10 cellular contexts compared by ENCODE assay signal in genomic region chr22:23533328-23533762, GRCh38. TPM values are rescaled to one million over a fixed set of nuclear protein-coding genes. Genes with fewer than 3 reads are reported as not detected.
DNase-seq lines count a peak whose midpoint lies in the region; ATAC-seq and TF ChIP-seq lines count a peak whose summit lies in the region.
"Had no signal": no experiment of that assay in that cellular context is flagged by ENCODE, and none has a peak within 500 bp of the region (broad histone marks: within the 10 kb centered on the region; RNA-seq: fewer than 3 reads in every experiment).

No MANE protein-coding gene starts in this region.

- WGBS in trophoblast cell (ENCODE audit: extremely low coverage, insufficient coverage, insufficient read length) = no CpG with 5 or more reads among the region's 9 CpGs

- H3K9me2 ChIP-seq in OCI-LY7 (ENCODE audit: insufficient read depth, low read length) (no peaks in the 10 kb centered on the region), PC-3 (replicated peaks; ENCODE audit: low read length) (no peaks in the 10 kb centered on the region)

- H3K79me2 ChIP-seq in OCI-LY7 (ENCODE audit: insufficient read depth, low read depth, low read length) (no peaks in the 10 kb centered on the region), trophoblast cell (ENCODE audit: control insufficient read depth, insufficient read depth, low read length, poor library complexity) (peaks cover 3% of the 10 kb centered on the region), PC-3 (ENCODE audit: low read length) (no peaks in the 10 kb centered on the region)

- H3F3A ChIP-seq in PC-3 (ENCODE audit: low read length, unreplicated experiment) = no peaks in the 10 kb centered on the region

- H3K9me3 ChIP-seq in OCI-LY7 (ENCODE audit: low read length) (no peaks in the 10 kb centered on the region), trophoblast cell (ENCODE audit: insufficient read depth, low read depth, low read length) (peaks cover 3% of the 10 kb centered on the region), PC-3 (ENCODE audit: low read length) (no peaks in the 10 kb centered on the region)
- H3K9me3 ChIP-seq: right lobe of liver had no signal

- H2AK5ac ChIP-seq in trophoblast cell (ENCODE audit: low read length) = peak overlapping the region; percentile 4

- H3K18ac ChIP-seq in trophoblast cell (ENCODE audit: low read length) = peak overlapping the region; percentile 58

- H3K36me3 ChIP-seq in OCI-LY7 (ENCODE audit: insufficient read depth, low read length) (no peaks in the 10 kb centered on the region), trophoblast cell (ENCODE audit: control insufficient read depth in 1 of 2, insufficient read depth in 2 of 2, low read length in 2 of 2) (no peaks in the 10 kb centered on the region), PC-3 (ENCODE audit: low read depth, low read length) (no peaks in the 10 kb centered on the region)
- H3K36me3 ChIP-seq: right lobe of liver had no signal

- TF ChIP-seq CTCF in OCI-LY7 (conservative IDR thresholded peaks at IDR 0.05; ENCODE audit: low read length) (peak; percentile 55), PC-3 (conservative IDR thresholded peaks at IDR 0.05; ENCODE audit: low read depth, low read length) (no peak)

- H3K4me3 ChIP-seq in OCI-LY7 (ENCODE audit: low read depth, low read length, poor library complexity, severe bottlenecking) = no peak overlapping the region
- H3K4me3 ChIP-seq in trophoblast cell (ENCODE audit: low read depth, low read length) = no peak overlapping the region
- no peak overlapping the region for H3K4me3 ChIP-seq in PC-3 (ENCODE audit: low read length)
- H3K4me3 ChIP-seq: right lobe of liver had no signal

- H3K4me1 ChIP-seq in OCI-LY7 (ENCODE audit: insufficient read depth, low read length, poor library complexity, severe bottlenecking) (peaks cover 36% of the 10 kb centered on the region), trophoblast cell (ENCODE audit: control insufficient read depth in 1 of 2, insufficient read depth in 2 of 2, low read length in 2 of 2) (peaks cover 33 to 47% of the 10 kb centered on the region in 2 experiments), PC-3 (ENCODE audit: insufficient read depth, low read length) (no peaks in the 10 kb centered on the region)
- H3K4me1 ChIP-seq: right lobe of liver had no signal

- BruUV-seq in OCI-LY7 (replicated peaks; lab: Mats Ljungman, UMichigan) = no TSS peak
- no TSS peak for BruUV-seq in PC-3 (replicated peaks; lab: Mats Ljungman, UMichigan)

- H2BK12ac ChIP-seq in trophoblast cell (ENCODE audit: low read length) = peak overlapping the region; percentile 74

- ATAC-seq in PC-3 (no peak), GM18519 (IDR thresholded peaks at IDR 0.05; ENCODE audit: low FRiP score, unreplicated experiment) (no peak)

- intact Hi-C loops in OCI-LY7 (cut with micrococcal nuclease; ENCODE audit: unreplicated experiment) = no loop called here
- intact Hi-C loops in PC-3 (cut with micrococcal nuclease) = no loop called here

- H3K23ac ChIP-seq in trophoblast cell (ENCODE audit: low read length) = no peak overlapping the region

- peak overlapping the region; percentile 60 for H3K14ac ChIP-seq in trophoblast cell (ENCODE audit: low read length)

- peak overlapping the region; percentile 77 for H4K8ac ChIP-seq in trophoblast cell (ENCODE audit: low read depth, low read length)

- H3K79me1 ChIP-seq in trophoblast cell (ENCODE audit: low read length) = peaks cover 43% of the 10 kb centered on the region

- H3K27me3 ChIP-seq in trophoblast cell (ENCODE audit: insufficient read depth, low read length) = no peaks in the 10 kb centered on the region
- no peaks in the 10 kb centered on the region for H3K27me3 ChIP-seq in PC-3 (ENCODE audit: low read length)
- H3K27me3 ChIP-seq: right lobe of liver had no signal

- H3K9ac ChIP-seq in trophoblast cell (ENCODE audit: low read length) (no peak overlapping the region), PC-3 (ENCODE audit: low read length) (no peak overlapping the region)

- H3K4me2 ChIP-seq in OCI-LY7 (ENCODE audit: low read length) = peak overlapping the region; percentile 6; the same call in 1 of the 2 replicates
- H3K4me2 ChIP-seq in trophoblast cell (ENCODE audit: low read length) = no peak overlapping the region
- H3K4me2 ChIP-seq in PC-3 (ENCODE audit: low read length) = no peak overlapping the region

- peak; percentile 49 for DNase-seq in NCI-H146 (lab: John Stamatoyannopoulos, UW)
- DNase-seq in NCI-H146 treated with DMSO at 0.1 percent for 48 hours (lab: John Stamatoyannopoulos, UW; ENCODE audit: unreplicated experiment) = no peak
- DNase-seq in OCI-LY7 (ENCODE audit: low spot score) = peak; percentile 70
- peak; percentile 51 for DNase-seq in cerebellar cortex (ENCODE audit: low spot score)
- peak in 1 of 2 donors; percentile 27 for DNase-seq in trophoblast cell
- DNase-seq in dedifferentiated amniotic fluid mesenchymal stem cell (ENCODE audit: extremely low spot score) = no peak
- DNase-seq in PC-3 = no peak

- POLR2A ChIA-PET in OCI-LY7 (lab: Charles Lee) = no interaction called here
- POLR2A ChIA-PET in PC-3 (lab: Charles Lee; ENCODE audit: unreplicated experiment) = no interaction called here

- H4K20me1 ChIP-seq in OCI-LY7 (ENCODE audit: insufficient read depth, low read length) = no peaks in the 10 kb centered on the region
- H4K20me1 ChIP-seq in PC-3 (ENCODE audit: low read length) = no peaks in the 10 kb centered on the region

- H4K12ac ChIP-seq in trophoblast cell (ENCODE audit: low read depth, low read length) = peak overlapping the region; percentile 7

- H2BK120ac ChIP-seq in trophoblast cell (ENCODE audit: insufficient read depth, low read length, poor library complexity) = peak overlapping the region; percentile 88

- H2BK5ac ChIP-seq in trophoblast cell (ENCODE audit: low read depth, low read length, poor library complexity) = peak overlapping the region; percentile 19

- H2AFZ ChIP-seq in OCI-LY7 (ENCODE audit: low read length) (peak overlapping the region; percentile 11; the same call in 1 of the 2 replicates), trophoblast cell (ENCODE audit: insufficient read depth, low read length, poor library complexity) (peak overlapping the region; percentile 48), PC-3 (ENCODE audit: low read length) (no peak overlapping the region)

- CTCF ChIA-PET in OCI-LY7 (lab: Charles Lee; ENCODE audit: unreplicated experiment) = interaction anchor here (0.5 to 0.6 kb wide), 2 partner anchors 99 to 210 kb away, joined by 3 to 10 read pairs; no protein-coding TSS in a partner anchor
- CTCF ChIA-PET in PC-3 (lab: Charles Lee) = no interaction called here

- H4K91ac ChIP-seq in trophoblast cell (ENCODE audit: low read depth, low read length) = peak overlapping the region; percentile 90

- H3K27ac ChIP-seq in OCI-LY7 (ENCODE audit: low read depth, low read length, poor library complexity, severe bottlenecking) = no peak overlapping the region
- peak overlapping the region; percentile 7 for H3K27ac ChIP-seq in trophoblast cell (ENCODE audit: low read depth, low read length)
- no peak overlapping the region for H3K27ac ChIP-seq in PC-3 (ENCODE audit: low read length)

- peak overlapping the region; percentile 41 for H3K4ac ChIP-seq in trophoblast cell (ENCODE audit: low read depth, low read length)

RNA-seq across cellular contexts. Expression of gene IGLL1, which starts 46.7 kb away (rescaled TPM):
- not detected in 2 replicates for total RNA-seq in OCI-LY7 (2014; rRNA removed; shearing (Covaris generic))
- not detected in 2 replicates for total RNA-seq in OCI-LY7 (2022)
- polyA plus RNA-seq in trophoblast cell (2013) = not detected in 2 replicates
- not detected in 2 replicates for total RNA-seq in PC-3 (2014; rRNA removed)
- total RNA-seq: CD4-positive, alpha-beta memory T cell; right lobe of liver had no signal
- polyA plus RNA-seq: CD4-positive, alpha-beta memory T cell had no signal

Comparison
In these comparisons a context has a peak if more than half of its experiments do, and no peak if none do; other contexts are left out.
1. DNase-seq: peak in NCI-H146 (single experiment), OCI-LY7 (single experiment) and cerebellar cortex (single experiment); none in NCI-H146 treated with DMSO at 0.1 percent for 48 hours (single experiment), dedifferentiated amniotic fluid mesenchymal stem cell (single experiment) and PC-3 (single experiment).